ENCODE assay signal across 18 cellular contexts in the genomic region with DNA sequence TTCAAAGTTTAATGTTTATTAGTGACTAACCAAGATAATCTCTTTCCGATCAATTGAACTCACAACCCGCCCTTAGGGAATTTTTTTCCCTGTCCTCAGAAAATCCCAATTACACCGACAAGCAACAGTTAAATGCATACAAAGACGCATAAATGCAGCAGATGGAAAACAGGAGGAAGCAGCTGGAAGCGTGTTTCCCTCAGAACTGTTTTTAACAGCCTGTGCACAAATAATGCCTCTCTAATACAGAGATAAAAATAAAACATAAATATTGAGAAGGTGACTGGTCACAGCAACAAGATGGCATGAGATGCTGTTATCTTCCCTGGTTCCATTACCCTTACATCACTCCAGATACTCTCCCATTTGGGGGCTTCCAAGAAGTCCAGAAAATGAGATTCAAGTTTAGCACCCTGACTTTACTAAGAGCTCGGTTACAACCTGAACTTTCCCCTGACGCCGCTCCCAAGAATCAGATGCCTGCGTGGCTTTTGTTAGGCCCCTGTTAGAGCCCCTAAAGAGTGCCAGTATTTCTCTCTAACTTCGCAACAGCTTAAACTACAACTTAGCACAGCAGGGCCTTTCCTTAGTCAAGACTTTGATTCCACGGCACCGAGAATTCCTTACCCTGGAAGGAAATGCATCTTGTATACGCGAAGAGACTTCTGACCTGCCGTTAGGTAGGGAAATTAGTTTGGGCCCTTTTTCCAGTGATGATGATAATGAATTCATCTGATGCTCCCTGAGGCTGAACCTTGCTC.
"Had no signal": no experiment of that assay in that cellular context is flagged by ENCODE, and none has a peak within 500 bp of the region (broad histone marks: within the 10 kb centered on the region; RNA-seq: fewer than 3 reads in every experiment).

No MANE protein-coding gene starts in this region.

- H3K27ac ChIP-seq: breast epithelium, gastroesophageal sphincter, skin epidermis, tibial nerve had no signal

- H3K4me3 Mint-ChIP-seq: activated CD4-positive, alpha-beta T cell treated with anti-CD3 and anti-CD28 coated beads, Interleukin-2, amount 10 ng/mL, durations not matched to agents 7 days and 5 days; activated naive CD4-positive, alpha-beta T cell treated with anti-CD3 and anti-CD28 coated beads for 36 hours; activated naive CD8-positive, alpha-beta T cell treated with anti-CD3 and anti-CD28 coated beads, Interleukin-2, amount 50 U/mL, for 24 hours; dendritic cell treated with granulocyte-macrophage colony-stimulating factor and Interleukin-4, amounts not matched to agents 40 ng/mL and 50 ng/mL, for 4 days; naive thymus-derived CD4-positive, alpha-beta T cell had no signal

- H3K27me3 ChIP-seq: breast epithelium, gastroesophageal sphincter, tibial nerve had no signal

- H3K27ac Mint-ChIP-seq: activated CD4-positive, alpha-beta T cell treated with anti-CD3 and anti-CD28 coated beads, Interleukin-2, amount 10 ng/mL, durations not matched to agents 7 days and 5 days; activated naive CD4-positive, alpha-beta T cell treated with anti-CD3 and anti-CD28 coated beads for 36 hours; activated naive CD8-positive, alpha-beta T cell treated with anti-CD3 and anti-CD28 coated beads, Interleukin-2, amount 50 U/mL, for 24 hours; dendritic cell treated with granulocyte-macrophage colony-stimulating factor and Interleukin-4, amounts not matched to agents 40 ng/mL and 50 ng/mL, for 4 days; naive thymus-derived CD4-positive, alpha-beta T cell had no signal

- H3K4me1 ChIP-seq: breast epithelium, gastroesophageal sphincter, tibial nerve had no signal

- H3K4me1 Mint-ChIP-seq: activated CD4-positive, alpha-beta T cell treated with anti-CD3 and anti-CD28 coated beads, Interleukin-2, amount 10 ng/mL, durations not matched to agents 7 days and 5 days; activated naive CD8-positive, alpha-beta T cell treated with anti-CD3 and anti-CD28 coated beads, Interleukin-2, amount 50 U/mL, for 24 hours; naive thymus-derived CD4-positive, alpha-beta T cell had no signal

- DNase-seq: activated CD4-positive, alpha-beta T cell treated with anti-CD3 and anti-CD28 coated beads, Interleukin-2, amount 10 ng/mL, durations not matched to agents 7 days and 5 days; activated CD8-positive, alpha-beta memory T cell treated with anti-CD3 and anti-CD28 coated beads for 24 hours; activated naive CD4-positive, alpha-beta T cell treated with anti-CD3 and anti-CD28 coated beads for 36 hours; activated naive CD8-positive, alpha-beta T cell treated with anti-CD3 and anti-CD28 coated beads, Interleukin-2, amount 50 U/mL, for 24 hours; aorta; islet precursor cell; mucosa of descending colon; naive thymus-derived CD4-positive, alpha-beta T cell; nucleus accumbens; stimulated activated CD4-positive, alpha-beta T cell treated with anti-CD3 and anti-CD28 coated beads, Interleukin-15, amount 100 ng/mL, for 24 hours; stimulated activated CD4-positive, alpha-beta T cell treated with anti-CD3 and anti-CD28 coated beads, Interleukin-4, amount 100 ng/mL, for 24 hours; stimulated activated naive CD4-positive, alpha-beta T cell treated with Interleukin-2 at 50 U/mL for 16 hours; substantia nigra had no signal

- H3K27me3 Mint-ChIP-seq: activated naive CD8-positive, alpha-beta T cell treated with anti-CD3 and anti-CD28 coated beads, Interleukin-2, amount 50 U/mL, for 24 hours had no signal

- H3K36me3 Mint-ChIP-seq: naive thymus-derived CD4-positive, alpha-beta T cell had no signal

- H3K9me3 Mint-ChIP-seq: activated CD4-positive, alpha-beta T cell treated with anti-CD3 and anti-CD28 coated beads, Interleukin-2, amount 10 ng/mL, durations not matched to agents 7 days and 5 days; activated naive CD4-positive, alpha-beta T cell treated with anti-CD3 and anti-CD28 coated beads for 36 hours; activated naive CD8-positive, alpha-beta T cell treated with anti-CD3 and anti-CD28 coated beads, Interleukin-2, amount 50 U/mL, for 24 hours; dendritic cell treated with granulocyte-macrophage colony-stimulating factor and Interleukin-4, amounts not matched to agents 40 ng/mL and 50 ng/mL, for 4 days; naive thymus-derived CD4-positive, alpha-beta T cell had no signal

- H3K36me3 ChIP-seq: breast epithelium, gastroesophageal sphincter, tibial nerve had no signal

- H3K4me3 ChIP-seq: breast epithelium, gastroesophageal sphincter, mucosa of descending colon, skin epidermis, tibial nerve had no signal
